Comparison of ENCODE assay signal across 8 cellular contexts in genomic region chr4:78517050-78517652, GRCh38. TPM values are rescaled to one million over a fixed set of nuclear protein-coding genes. Genes with fewer than 3 reads are reported as not detected.
DNase-seq lines count a peak whose midpoint lies in the region; ATAC-seq, FAIRE-seq and TF ChIP-seq lines count a peak whose summit lies in the region.

No MANE protein-coding gene starts in this region.

- H3K18ac ChIP-seq in H1 (ENCODE audit: extremely low read depth, low read length), result no peak overlapping the region

- H2AFZ ChIP-seq in H1 (ENCODE audit: low read length) (no peak overlapping the region), osteoblast (ENCODE audit: low read length) (no peak overlapping the region)

- H4K5ac ChIP-seq in H1 (ENCODE audit: insufficient read length, low read depth, low read length), result no peak overlapping the region

- CTCF ChIA-PET in H1 (lab: Charles Lee; ENCODE audit: partially characterized antibody), result interaction anchor here (0.9 to 2.2 kb wide), 9 partner anchors 8 to 458 kb away, joined by 3 to 10 read pairs (median 5); no protein-coding TSS in a partner anchor

- H3K4me3 ChIP-seq in H1 (ENCODE audit: extremely low read depth in 1 of 4, insufficient read depth in 2 of 4, low read depth in 3 of 4, low read length in 4 of 4) (no peak overlapping the region), osteoblast (ENCODE audit: insufficient read depth, low read length) (no peak overlapping the region)

- H3K23ac ChIP-seq in H1 (ENCODE audit: insufficient read length), result no peak overlapping the region

- H3K27me3 ChIP-seq in H1 (replicated peaks in 1 of 4; ENCODE audit: control insufficient read depth in 3 of 4, extremely low read depth in 1 of 4, insufficient read depth in 3 of 4, low read length in 3 of 4), result no peaks in the 10 kb centered on the region
- no peaks in the 10 kb centered on the region for H3K27me3 ChIP-seq in osteoblast (ENCODE audit: insufficient read depth, low read length)

- TF ChIP-seq RAD21 in H1 (IDR thresholded peaks at IDR 0.05 in 1 of 2, conservative IDR thresholded peaks at IDR 0.05 in 1 of 2; ENCODE audit: low read depth in 2 of 2, low read length in 2 of 2), result peak; percentile 67 to 68

- no peak for TF ChIP-seq EP300 in H1 (IDR thresholded peaks at IDR 0.05; ENCODE audit: borderline replicate concordance in 1 of 2, low read depth in 2 of 2, low read length in 2 of 2)

- H3K4ac ChIP-seq in H1 (replicated peaks; ENCODE audit: insufficient read length, low read depth, low read length), result no peak overlapping the region

- H3K36me3 ChIP-seq in H1 (ENCODE audit: control insufficient read depth in 2 of 4, insufficient read depth in 4 of 4, low read length in 3 of 4), result peaks cover 4 to 56% (median 30%) of the 10 kb centered on the region in 4 experiments
- no peaks in the 10 kb centered on the region for H3K36me3 ChIP-seq in osteoblast (ENCODE audit: insufficient read depth, low read length)

- no peak overlapping the region for H3K56ac ChIP-seq in H1 (replicated peaks; ENCODE audit: insufficient read length, low read depth, low read length)

- H4K8ac ChIP-seq in H1 (ENCODE audit: extremely low read depth, insufficient read depth, low read length), result no peak overlapping the region

- no peak overlapping the region for H2BK20ac ChIP-seq in H1 (ENCODE audit: low read length)

- H4K91ac ChIP-seq in H1 (replicated peaks; ENCODE audit: insufficient read length, low read length), result no peak overlapping the region

- WGBS in H1 (ENCODE audit: extremely low coverage in 1 of 2, insufficient coverage in 1 of 2, insufficient read length in 1 of 2, insufficient replicate concordance in 2 of 2, low coverage in 1 of 2, low lambda C conversion rate in 2 of 2, missing lambda C conversion rate in 1 of 2), 2 experiments, result 68% methylated on average over 3 of the region's 3 CpGs; no CpG with 5 or more reads in 1 of the 2 experiments

- no peak overlapping the region for H3K14ac ChIP-seq in H1 (ENCODE audit: insufficient read length)

- ATAC-seq in GM21526 (IDR thresholded peaks at IDR 0.05; ENCODE audit: low FRiP score, unreplicated experiment) (no peak), HG03039 (IDR thresholded peaks at IDR 0.05; ENCODE audit: unreplicated experiment) (no peak)

- H3K79me1 ChIP-seq in H1 (ENCODE audit: low read depth, low read length), result no peaks in the 10 kb centered on the region

- H3K27ac ChIP-seq in H1 (ENCODE audit: low read depth, low read length) (no peak overlapping the region), osteoblast (ENCODE audit: low read depth, low read length) (no peak overlapping the region)

- TF ChIP-seq CTCF in H1 (IDR thresholded peaks at IDR 0.05; ENCODE audit: control extremely low read depth in 1 of 3, insufficient read depth in 1 of 3, low read depth in 1 of 3, low read length in 3 of 3) (peak in 2 of 3 experiments; percentile 42 to 43; a peak in 2 of 4 replicates), osteoblast (IDR thresholded peaks at IDR 0.05; ENCODE audit: extremely low read depth, low read depth, low read length) (peak; percentile 67)

- no peak overlapping the region for H2BK5ac ChIP-seq in H1 (ENCODE audit: low read depth, low read length)

- no peak overlapping the region for H2AK5ac ChIP-seq in H1 (ENCODE audit: low read depth, low read length)

- H2BK12ac ChIP-seq in H1 (ENCODE audit: low read depth, low read length), result no peak overlapping the region

- H3K9ac ChIP-seq in H1 (replicated peaks in 1 of 4; ENCODE audit: extremely low read depth in 1 of 4, low read depth in 3 of 4, low read length in 3 of 4), result no peak overlapping the region

- POLR2A ChIA-PET in H1 (lab: Charles Lee; ENCODE audit: partially characterized antibody), result no interaction called here

- H3K79me2 ChIP-seq in H1 (ENCODE audit: control insufficient read depth in 1 of 2, insufficient read depth in 2 of 2, low read length in 2 of 2) (no peaks in the 10 kb centered on the region), osteoblast (ENCODE audit: insufficient read depth, low read length) (no peaks in the 10 kb centered on the region)

- H3K4me1 ChIP-seq in H1 (replicated peaks in 1 of 4; ENCODE audit: control insufficient read depth in 3 of 4, insufficient read depth in 4 of 4, low read length in 3 of 4) (no peaks in the 10 kb centered on the region), osteoblast (ENCODE audit: insufficient read depth, low read length) (no peaks in the 10 kb centered on the region)

- H3K23me2 ChIP-seq in H1 (ENCODE audit: low read depth, low read length), result no peaks in the 10 kb centered on the region

- no peaks in the 10 kb centered on the region for H3K9me3 ChIP-seq in H1 (ENCODE audit: insufficient read depth in 2 of 2, low read depth in 1 of 2, low read length in 1 of 2)
- no peaks in the 10 kb centered on the region for H3K9me3 ChIP-seq in osteoblast (ENCODE audit: low read depth, low read length)

- H2BK15ac ChIP-seq in H1 (ENCODE audit: low read length), result no peak overlapping the region

- peak; percentile 86 for FAIRE-seq in H1 (lab: Jason Lieb, UNC)

- DNase-seq in SIG-M5 treated with dmso at 0.1 percent for 504 hours (lab: John Stamatoyannopoulos, UW; ENCODE audit: unreplicated experiment) (peak; percentile 31), SIG-M5 (lab: John Stamatoyannopoulos, UW) (no peak), NCI-H774 (lab: John Stamatoyannopoulos, UW) (peak; percentile 15), H1 (ENCODE audit: low read depth in 1 of 2, low spot score in 2 of 2) (no peak), osteoblast (ENCODE audit: insufficient read length, low spot score, missing footprints) (peak; percentile 46), cerebellar nuclear complex (lab: John Stamatoyannopoulos, UW) (no peak)

- H3K4me2 ChIP-seq in H1 (ENCODE audit: insufficient read depth in 1 of 2, low read depth in 2 of 2, low read length in 2 of 2) (no peak overlapping the region), osteoblast (ENCODE audit: insufficient read depth, low read length) (no peak overlapping the region)

- H2BK120ac ChIP-seq in H1 (replicated peaks; ENCODE audit: low read depth, low read length), result no peak overlapping the region

- H4K20me1 ChIP-seq in H1 (replicated peaks in 1 of 2; ENCODE audit: control insufficient read depth in 1 of 2, insufficient read depth in 2 of 2, low read length in 2 of 2), result no peaks in the 10 kb centered on the region
- no peaks in the 10 kb centered on the region for H4K20me1 ChIP-seq in osteoblast (ENCODE audit: insufficient read depth, low read length)

- no peak for TF ChIP-seq POLR2A in H1 (IDR thresholded peaks at IDR 0.05; ENCODE audit: control extremely low read depth in 1 of 2, low read depth in 2 of 2, low read length in 2 of 2)

TF ChIP-seq in H1, 55 proteins besides CTCF, POLR2A, EP300 and RAD21:
- TF ChIP-seq TCF12 (IDR thresholded peaks at IDR 0.05; ENCODE audit: low read depth, low read length), result no peak
TF ChIP-seq in H1: peak in this region for 0.

RNA-seq across cellular contexts. Expression of gene ANXA3, which starts 34.4 kb away (rescaled TPM):
- 22.4 and 27.3 TPM in 2 replicates for total RNA-seq in H1 (2021; fragmentation: NEBNext Ultra II Directional; extraction: Animal tissue kit (Norgen Biotek cat#: 25700))
- polyA plus RNA-seq in H1 (2011; rRNA removed), result 6.6 and 10.3 TPM in 2 replicates
- polyA plus RNA-seq in H1 (2011; cell fraction: cytosol; rRNA removed), result 12.0 TPM
- polyA plus RNA-seq in H1 (2011; cell fraction: nucleus; rRNA removed), result 13.2 TPM
- polyA plus RNA-seq in H1 (2012, experiment 1 of 2), result 14.8 to 30.7 TPM (median 19.3 TPM) in 4 replicates
- polyA plus RNA-seq in H1 (2012, experiment 2 of 2), result 5.8 TPM
- polyA plus RNA-seq in H1 (2013, experiment 1 of 2), result 29.2 TPM
- polyA plus RNA-seq in H1 (2013, experiment 2 of 2), result 28.6 TPM
- polyA minus RNA-seq in H1 (2011; rRNA and poly(A)+ RNA removed), result 18.8 and 33.9 TPM in 2 replicates
- polyA minus RNA-seq in H1 (2011; cell fraction: cytosol; rRNA and poly(A)+ RNA removed), result 9.0 TPM
- 19.9 TPM for polyA minus RNA-seq in H1 (2011; cell fraction: nucleus; rRNA and poly(A)+ RNA removed)
- total RNA-seq in osteoblast, result 2.1 and 2.9 TPM in 2 replicates

Comparison
In these comparisons a context has a peak if more than half of its experiments do, and no peak if none do; other contexts are left out.
1. DNase-seq: peak in SIG-M5 treated with dmso at 0.1 percent for 504 hours (single experiment), NCI-H774 (single experiment) and osteoblast (single experiment); none in SIG-M5 (single experiment), H1 (0 of 2) and cerebellar nuclear complex (0 of 2).